8 cellular contexts compared by ENCODE assay signal in the genomic region with DNA sequence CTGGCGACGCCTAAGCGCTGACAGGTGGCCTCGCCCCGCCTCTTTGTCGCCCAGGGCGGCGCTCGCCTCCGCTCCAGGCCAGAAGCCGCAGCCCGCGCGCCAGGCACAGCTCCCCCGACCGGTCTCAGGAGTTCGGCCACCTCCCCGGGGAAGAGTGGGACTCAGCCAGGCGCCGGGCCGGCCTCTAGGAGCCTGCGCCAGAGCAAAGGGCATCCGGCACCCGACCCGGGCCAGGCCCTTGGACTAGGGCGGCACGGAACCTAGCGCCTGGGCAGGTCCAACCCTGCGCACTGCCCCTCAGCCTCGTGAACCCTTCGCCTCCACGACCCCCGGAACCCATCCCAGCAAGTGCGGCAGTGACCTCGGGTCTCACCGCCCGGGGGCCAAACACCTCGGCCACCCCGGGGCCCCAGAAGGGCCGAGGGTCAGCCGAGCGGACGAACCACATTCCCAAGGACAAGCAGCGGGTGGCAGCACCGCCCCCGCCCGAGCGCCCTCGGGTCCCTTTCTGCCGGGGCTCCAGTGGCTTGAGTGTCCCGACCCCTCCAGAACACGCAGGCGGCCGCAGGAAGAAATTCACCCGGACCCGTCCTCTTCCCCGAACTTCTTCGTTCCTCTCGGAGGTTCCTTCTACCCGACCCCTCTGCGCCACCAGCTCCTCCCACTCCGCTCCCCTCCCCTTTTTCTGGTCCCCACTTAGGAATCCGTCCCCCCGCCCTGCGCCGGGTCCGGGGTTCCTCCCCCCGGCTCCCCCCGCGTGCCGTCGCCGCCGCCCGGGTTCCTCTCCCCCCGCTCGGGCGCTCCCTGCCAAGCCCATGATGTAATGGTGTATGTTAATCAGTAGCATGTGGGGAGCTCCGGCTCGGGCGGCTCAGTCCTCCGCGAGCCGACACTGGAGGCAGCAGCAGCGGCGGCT. TPM values are rescaled to one million over a fixed set of nuclear protein-coding genes. Genes with fewer than 3 reads are reported as not detected.
A peak's percentile ranks its signal among the peaks of the same experiment; 100 is the strongest.
DNase-seq lines count a peak whose midpoint lies in the region; ATAC-seq, FAIRE-seq and TF ChIP-seq lines count a peak whose summit lies in the region.

No MANE protein-coding gene starts in this region.

- H2BK5ac ChIP-seq in neuronal stem cell (ENCODE audit: low read length) = peak overlapping the region; percentile 93

- no peaks in the 10 kb centered on the region for H3K79me2 ChIP-seq in DND-41 (ENCODE audit: insufficient read depth, low read length)

- H4K20me1 ChIP-seq in DND-41 (ENCODE audit: insufficient read depth, low read length) = peaks cover 10% of the 10 kb centered on the region

- H2AFZ ChIP-seq in DND-41 (ENCODE audit: low read depth, low read length) = no peak overlapping the region; the same call in 1 of the 2 replicates
- peak overlapping the region; percentile 97 for H2AFZ ChIP-seq in neuronal stem cell (ENCODE audit: low read length)

- WGBS in neuronal stem cell (ENCODE audit: extremely low coverage in 2 of 2, insufficient read length in 2 of 2, insufficient replicate concordance in 1 of 2), 2 donors = no CpG with 5 or more reads among the region's 86 CpGs
- under 1% methylated on average over 64 of the region's 86 CpGs for WGBS in suprapubic skin

- POLR2A ChIA-PET in RWPE1 (lab: Yijun Ruan, JAX; ENCODE audit: low non-redundant PET) = interaction anchor here (1.0 kb wide), 1 partner anchor 119 kb away, joined by 4 read pairs; no protein-coding TSS in a partner anchor

- TF ChIP-seq EP300 in suprapubic skin (IDR thresholded peaks at IDR 0.05) = no peak

- H3K9me3 ChIP-seq in DND-41 (ENCODE audit: insufficient read depth, low read length, severe bottlenecking) = no peaks in the 10 kb centered on the region
- H3K9me3 ChIP-seq in HUES6 (ENCODE audit: control insufficient read depth, insufficient read depth, low read depth, low read length) = no peaks in the 10 kb centered on the region
- H3K9me3 ChIP-seq in neuronal stem cell (replicated peaks in 1 of 2; ENCODE audit: control insufficient read depth in 2 of 2, insufficient read depth in 1 of 2, low read depth in 1 of 2, low read length in 2 of 2) = no peaks in the 10 kb centered on the region
- H3K9me3 ChIP-seq in suprapubic skin = no peaks in the 10 kb centered on the region

- H3K4me1 ChIP-seq in DND-41 (ENCODE audit: insufficient read depth, low read length) (peaks cover 34% of the 10 kb centered on the region), HUES6 (ENCODE audit: control insufficient read depth, insufficient read depth, low read length) (peaks cover 19% of the 10 kb centered on the region; the same call in 1 of the 2 replicates), neuronal stem cell (ENCODE audit: control insufficient read depth in 2 of 2, insufficient read depth in 1 of 2, low read depth in 1 of 2, low read length in 2 of 2) (peaks cover 12 to 24% of the 10 kb centered on the region in 2 donors), suprapubic skin (peaks cover 48% of the 10 kb centered on the region)

- H4K8ac ChIP-seq in neuronal stem cell (ENCODE audit: low read depth, low read length) = no peak overlapping the region

- peak overlapping the region; percentile 3 for H3K14ac ChIP-seq in neuronal stem cell (ENCODE audit: low read length)

- FAIRE-seq in frontal cortex (lab: Jason Lieb, UNC) = no peak

- CTCF ChIA-PET in RWPE1 (lab: Yijun Ruan, JAX) = interaction anchor here (0.5 to 1.7 kb wide), 8 partner anchors 9 to 486 kb away, joined by 3 to 10 read pairs (median 6); no protein-coding TSS in a partner anchor

- peak overlapping the region; percentile 75 for H2BK15ac ChIP-seq in neuronal stem cell (ENCODE audit: low read length)

- H2AK5ac ChIP-seq in neuronal stem cell (ENCODE audit: low read depth, low read length) = peak overlapping the region; percentile 28

- H3K9ac ChIP-seq in DND-41 (ENCODE audit: low read depth, low read length) (peak overlapping the region; percentile 53; the same call in 1 of the 2 replicates), HUES6 (ENCODE audit: low read length) (peak overlapping the region; percentile 83), neuronal stem cell (ENCODE audit: low read depth, low read length, poor library complexity) (peak overlapping the region; percentile 79)

- H3K36me3 ChIP-seq in DND-41 (ENCODE audit: insufficient read depth, low read length) (no peaks in the 10 kb centered on the region), HUES6 (ENCODE audit: control insufficient read depth, insufficient read depth, low read length) (peaks cover 3% of the 10 kb centered on the region; the same call in 1 of the 2 replicates), neuronal stem cell (replicated peaks in 1 of 2; ENCODE audit: control insufficient read depth in 2 of 2, insufficient read depth in 2 of 2, low read length in 2 of 2) (peaks cover 0 to 9% of the 10 kb centered on the region in 2 donors), suprapubic skin (no peaks in the 10 kb centered on the region)

- DNase-seq in DND-41 = peak; percentile 59
- DNase-seq in RWPE1 (ENCODE audit: low spot score) = peak; percentile 90
- DNase-seq in activated naive CD4-positive, alpha-beta T cell treated with Interleukin-2 at 50 U/mL for 16 hours = peak; percentile 82
- DNase-seq in frontal cortex (ENCODE audit: low spot score in 2 of 2) = peak; percentile 92 to 94
- DNase-seq in neuronal stem cell (ENCODE audit: low spot score) = peak; percentile 80
- DNase-seq in suprapubic skin (ENCODE audit: low spot score in 2 of 2) = peak; percentile 97

- peak overlapping the region; percentile 77 for H3K23ac ChIP-seq in neuronal stem cell (ENCODE audit: low read depth, low read length, poor library complexity)

- H2BK120ac ChIP-seq in neuronal stem cell (ENCODE audit: low read depth, low read length) = peak overlapping the region; percentile 91

- peak; percentile 49 for ATAC-seq in DND-41 (ENCODE audit: insufficient read depth, low read depth)
- ATAC-seq in GM21447 (IDR thresholded peaks at IDR 0.05; ENCODE audit: unreplicated experiment) = peak; percentile 54

- H3K27ac ChIP-seq in DND-41 (ENCODE audit: low read length) = no peak overlapping the region
- H3K27ac ChIP-seq in HUES6 (ENCODE audit: low read depth, low read length) = no peak overlapping the region; the same call in 1 of the 2 replicates
- peak overlapping the region; percentile 94 for H3K27ac ChIP-seq in RWPE1
- no peak overlapping the region for H3K27ac ChIP-seq in neuronal stem cell (replicated peaks; ENCODE audit: low read length)
- H3K27ac ChIP-seq in suprapubic skin = peak overlapping the region; percentile 97

- H3K27me3 ChIP-seq in DND-41 (ENCODE audit: insufficient read depth, low read length, poor library complexity) (peaks cover 63% of the 10 kb centered on the region), HUES6 (ENCODE audit: control insufficient read depth, insufficient read depth, low read length) (peaks cover 11% of the 10 kb centered on the region), neuronal stem cell (ENCODE audit: control insufficient read depth in 3 of 3, insufficient read depth in 3 of 3, low read depth in 1 of 3, low read length in 3 of 3) (peaks cover 0 to 6% (median 0%) of the 10 kb centered on the region in 3 experiments), suprapubic skin (no peaks in the 10 kb centered on the region)

- TF ChIP-seq POLR2A in suprapubic skin (IDR thresholded peaks at IDR 0.05) = peak in 1 of 2 donors; percentile 95

- no peak overlapping the region for H3K4ac ChIP-seq in neuronal stem cell (ENCODE audit: low read length)

- TF ChIP-seq CTCF in DND-41 (IDR thresholded peaks at IDR 0.05; ENCODE audit: borderline replicate concordance, extremely low read depth, low read length, poor library complexity, severe bottlenecking) (no peak), RWPE1 (conservative IDR thresholded peaks at IDR 0.05; ENCODE audit: low read depth) (no peak), suprapubic skin (IDR thresholded peaks at IDR 0.05) (peak in 1 of 2 donors; percentile 15)

- peak overlapping the region; percentile 66 for H2BK12ac ChIP-seq in neuronal stem cell (ENCODE audit: low read length)

- peak overlapping the region in 1 of 2 experiments; percentile 81; a peak in 2 of 4 replicates for H3K4me3 ChIP-seq in DND-41 (ENCODE audit: low read depth in 1 of 2, low read length in 2 of 2)
- peak overlapping the region; percentile 82 for H3K4me3 ChIP-seq in HUES6 (ENCODE audit: low read depth, low read length)
- peak overlapping the region; percentile 74 to 86 for H3K4me3 ChIP-seq in neuronal stem cell (ENCODE audit: low read length in 2 of 2)
- peak overlapping the region; percentile 93 for H3K4me3 ChIP-seq in suprapubic skin

- peak overlapping the region; percentile 94 for H3K18ac ChIP-seq in neuronal stem cell (ENCODE audit: low read length)

- H3K4me2 ChIP-seq in DND-41 (ENCODE audit: insufficient read depth, low read length) (peak overlapping the region; percentile 98), neuronal stem cell (ENCODE audit: insufficient read depth, low read length, poor library complexity, severe bottlenecking) (peak overlapping the region; percentile 95)

- H4K91ac ChIP-seq in neuronal stem cell (ENCODE audit: low read depth, low read length, poor library complexity) = no peak overlapping the region

- H3K79me1 ChIP-seq in neuronal stem cell (ENCODE audit: low read depth, low read length) = peaks cover 5% of the 10 kb centered on the region

RNA-seq across cellular contexts. Expression of gene SAMD4A, which starts 1.4 kb away (rescaled TPM):
- total RNA-seq in frontal cortex (8.2 TPM), suprapubic skin (10 to 100 TPM in 2 of 4 donors, 1 to 10 TPM in 2; 7.7 to 26.6 (median 9.7) TPM)
- 5.1 TPM for polyA plus RNA-seq in neuronal stem cell (2013, experiment 1 of 2)
- 6.0 TPM for polyA plus RNA-seq in neuronal stem cell (2013, experiment 2 of 2)

RNA-seq across cellular contexts. Expression of gene CGRRF1, which starts 55.8 kb away (rescaled TPM):
- total RNA-seq in frontal cortex (19.6 TPM), suprapubic skin (10 to 100 TPM in 2 of 4 donors, 1 to 10 TPM in 2; 5.6 to 12.1 (median 9.2) TPM)
- polyA plus RNA-seq in neuronal stem cell (2013, experiment 1 of 2) = 18.5 TPM
- 20.2 TPM for polyA plus RNA-seq in neuronal stem cell (2013, experiment 2 of 2)

Comparison
In these comparisons a context has a peak if more than half of its experiments do, and no peak if none do; other contexts are left out.
1. H3K27ac ChIP-seq: peak in RWPE1 (single experiment) and suprapubic skin (single experiment); none in DND-41 (single experiment), HUES6 (single experiment) and neuronal stem cell (single experiment).
2. Peak in every context shown above with its lines, with median percentiles within 50 percentile points of each other: DNase-seq and H3K9ac ChIP-seq.